1 cellular context compared by ENCODE assay signal in genomic region chr17:50865868-50866260, GRCh38.
TF ChIP-seq lines count a peak whose summit lies in the region.

No MANE protein-coding gene starts in this region.

TF ChIP-seq in A549, 52 proteins besides CTCF, POLR2A, EP300 and RAD21 (continued from another document):
- TF ChIP-seq, protein P1, sequence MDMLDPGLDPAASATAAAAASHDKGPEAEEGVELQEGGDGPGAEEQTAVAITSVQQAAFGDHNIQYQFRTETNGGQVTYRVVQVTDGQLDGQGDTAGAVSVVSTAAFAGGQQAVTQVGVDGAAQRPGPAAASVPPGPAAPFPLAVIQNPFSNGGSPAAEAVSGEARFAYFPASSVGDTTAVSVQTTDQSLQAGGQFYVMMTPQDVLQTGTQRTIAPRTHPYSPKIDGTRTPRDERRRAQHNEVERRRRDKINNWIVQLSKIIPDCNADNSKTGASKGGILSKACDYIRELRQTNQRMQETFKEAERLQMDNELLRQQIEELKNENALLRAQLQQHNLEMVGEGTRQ (IDR thresholded peaks at IDR 0.05): no peak
